In genomic region chr17:80359422-80360110, GRCh38 we compare ENCODE assay signal across 1 cellular context.
A peak's percentile ranks its signal among the peaks of the same experiment; 100 is the strongest.
TF ChIP-seq lines count a peak whose summit lies in the region.

No MANE protein-coding gene starts in this region.

TF ChIP-seq in HepG2, 621 proteins besides CTCF, POLR2A, EP300 and RAD21:
- TF ChIP-seq CENPT (CRISPR knock-in tag; IDR thresholded peaks at IDR 0.05; ENCODE audit: low read depth) (no peak), CEBPB (IDR thresholded peaks at IDR 0.05; ENCODE audit: borderline replicate concordance, low read depth, low read length) (peak; percentile 30; the same call in 1 of the 2 replicates)
TF ChIP-seq in HepG2: peak in this region for 1.
